8 cellular contexts compared by ENCODE assay signal in the genomic region with DNA sequence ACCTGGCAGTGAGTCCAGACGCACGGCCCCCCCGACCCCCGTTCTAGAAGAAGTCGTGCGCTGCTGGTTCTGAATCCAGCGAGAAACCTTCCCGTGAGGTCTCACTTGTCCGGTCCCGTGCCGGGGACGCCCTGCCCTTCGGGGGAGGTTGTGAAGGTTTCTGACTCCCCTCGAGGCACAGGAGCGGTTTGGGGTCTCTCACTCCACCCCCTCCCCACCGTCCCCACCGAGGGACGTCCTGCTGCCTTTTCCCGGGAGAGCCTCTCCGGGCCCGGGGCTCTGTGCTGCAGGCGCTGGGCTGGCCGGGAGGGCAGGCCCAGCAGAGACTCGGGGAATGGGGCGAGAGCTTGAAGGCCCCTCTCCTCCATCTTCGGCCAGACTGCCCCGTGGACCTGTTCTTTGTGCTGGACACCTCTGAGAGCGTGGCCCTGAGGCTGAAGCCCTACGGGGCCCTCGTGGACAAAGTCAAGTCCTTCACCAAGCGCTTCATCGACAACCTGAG. TPM values are rescaled to one million over a fixed set of nuclear protein-coding genes. Genes with fewer than 3 reads are reported as not detected.
A peak's percentile ranks its signal among the peaks of the same experiment; 100 is the strongest.
DNase-seq lines count a peak whose midpoint lies in the region; ATAC-seq, FAIRE-seq and TF ChIP-seq lines count a peak whose summit lies in the region.

No MANE protein-coding gene starts in this region.

- H3K36me3 Mint-ChIP-seq in activated CD8-positive, alpha-beta T cell treated with anti-CD3 and anti-CD28 coated beads for 36 hours (ENCODE audit: low read depth), result no peaks in the 10 kb centered on the region
- no peaks in the 10 kb centered on the region for H3K36me3 Mint-ChIP-seq in activated CD8-positive, alpha-beta T cell treated with anti-CD3 and anti-CD28 coated beads, Interleukin-2, amount 10 ng/mL, durations not matched to agents 7 days and 5 days (ENCODE audit: low read depth)

- in situ Hi-C loops in HepG2 (cut with HindIII; ENCODE audit: extremely low pct_ligation_motif_present, low pct_unique_long_range_greater_than_20kb), result no loop called here

- no peak overlapping the region for H3K27ac Mint-ChIP-seq in activated CD8-positive, alpha-beta T cell treated with anti-CD3 and anti-CD28 coated beads for 36 hours
- H3K27ac Mint-ChIP-seq in activated CD8-positive, alpha-beta T cell treated with anti-CD3 and anti-CD28 coated beads, Interleukin-2, amount 10 ng/mL, durations not matched to agents 7 days and 5 days, result no peak overlapping the region

- intact Hi-C loops in activated CD8-positive, alpha-beta T cell treated with anti-CD3 and anti-CD28 coated beads for 36 hours (cut with micrococcal nuclease), result no loop called here
- intact Hi-C loops in HepG2 (cut with micrococcal nuclease; ENCODE audit: unreplicated experiment) (no loop called here), tibial artery (cut with DNase I; ENCODE audit: low total_unique reads) (loop anchor here (2.0 kb wide), 1 partner anchor 72 kb away; no protein-coding TSS in a partner anchor)

- no CpG with 5 or more reads among the region's 32 CpGs for WGBS in HepG2 (ENCODE audit: low lambda C conversion rate)

- no peak for FAIRE-seq in HepG2 (lab: Jason Lieb, UNC)

- peak overlapping the region; percentile 11 for H3K27ac ChIP-seq in caudate nucleus (ENCODE audit: low read depth, low read length)
- H3K27ac ChIP-seq in HepG2 (ENCODE audit: extremely low read length, insufficient read depth, low read length), result no peak overlapping the region
- peak overlapping the region; percentile 85 to 94 for H3K27ac ChIP-seq in tibial artery

- TF ChIP-seq RAD21 in HepG2 (CRISPR knock-in tag; IDR thresholded peaks at IDR 0.05), result no peak

- TF ChIP-seq EP300 in HepG2 (IDR thresholded peaks at IDR 0.05; ENCODE audit: low read depth in 2 of 2, low read length in 2 of 2), result no peak
- TF ChIP-seq EP300 in HepG2 (CRISPR knock-in tag; IDR thresholded peaks at IDR 0.05; ENCODE audit: borderline replicate concordance), result no peak

- TF ChIP-seq POLR2A in HepG2 (IDR thresholded peaks at IDR 0.05; ENCODE audit: insufficient read depth in 1 of 2, low read depth in 2 of 2, low read length in 2 of 2), result no peak

- no peaks in the 10 kb centered on the region for H3K9me3 Mint-ChIP-seq in activated CD8-positive, alpha-beta T cell treated with anti-CD3 and anti-CD28 coated beads for 36 hours
- H3K9me3 Mint-ChIP-seq in activated CD8-positive, alpha-beta T cell treated with anti-CD3 and anti-CD28 coated beads, Interleukin-2, amount 10 ng/mL, durations not matched to agents 7 days and 5 days (ENCODE audit: insufficient read depth), result no peaks in the 10 kb centered on the region

- peak overlapping the region; percentile 89 for H3K4me2 ChIP-seq in HepG2 (ENCODE audit: low read depth, low read length)

- no peaks in the 10 kb centered on the region for H3K79me2 ChIP-seq in HepG2 (ENCODE audit: insufficient read depth, low read length)

- H3K27me3 Mint-ChIP-seq in activated CD8-positive, alpha-beta T cell treated with anti-CD3 and anti-CD28 coated beads for 36 hours, result peaks cover 3% of the 10 kb centered on the region
- peaks cover 5% of the 10 kb centered on the region for H3K27me3 Mint-ChIP-seq in activated CD8-positive, alpha-beta T cell treated with anti-CD3 and anti-CD28 coated beads, Interleukin-2, amount 10 ng/mL, durations not matched to agents 7 days and 5 days (ENCODE audit: low read depth)

- H3K4me3 Mint-ChIP-seq in activated CD8-positive, alpha-beta T cell treated with anti-CD3 and anti-CD28 coated beads for 36 hours, result peak overlapping the region; percentile 43
- H3K4me3 Mint-ChIP-seq in activated CD8-positive, alpha-beta T cell treated with anti-CD3 and anti-CD28 coated beads, Interleukin-2, amount 10 ng/mL, durations not matched to agents 7 days and 5 days, result no peak overlapping the region

- peak overlapping the region; percentile 49 to 79 (median 55); a peak in 5 of 6 replicates for H3K4me3 ChIP-seq in HepG2 (replicated peaks in 1 of 3; ENCODE audit: insufficient read depth in 1 of 3, low read depth in 2 of 3, low read length in 3 of 3)
- H3K4me3 ChIP-seq in tibial artery, result peak overlapping the region; percentile 97

- CTCF ChIA-PET in activated CD8-positive, alpha-beta T cell treated with anti-CD3 and anti-CD28 coated beads for 36 hours (lab: Charles Lee), result interaction anchor here (0.8 to 0.9 kb wide), 2 partner anchors 9 to 161 kb away, joined by 3 read pairs; no protein-coding TSS in a partner anchor
- CTCF ChIA-PET in activated CD8-positive, alpha-beta T cell treated with anti-CD3 and anti-CD28 coated beads, Interleukin-2, amount 10 ng/mL, durations not matched to agents 7 days and 5 days (lab: Charles Lee), result no interaction called here
- CTCF ChIA-PET in HepG2 (lab: Yijun Ruan, JAX; ENCODE audit: low intra/inter-chr PET ratio, low total read pairs), result no interaction called here

- no peaks in the 10 kb centered on the region for H3K9me3 ChIP-seq in HepG2 (ENCODE audit: low read length)
- no peaks in the 10 kb centered on the region for H3K9me3 ChIP-seq in tibial artery

- no peak overlapping the region for H2AFZ ChIP-seq in HepG2 (ENCODE audit: low read length)

- DNase-seq in activated CD8-positive, alpha-beta T cell treated with anti-CD3 and anti-CD28 coated beads for 36 hours, result peak; percentile 6
- no peak for DNase-seq in activated CD8-positive, alpha-beta T cell treated with anti-CD3 and anti-CD28 coated beads, Interleukin-2, amount 10 ng/mL, durations not matched to agents 7 days and 5 days
- DNase-seq in caudate nucleus (lab: John Stamatoyannopoulos, UW) (no peak), HepG2 (ENCODE audit: low spot score) (no peak), tibial artery (peak; percentile 30 to 81)
- DNase-seq in stimulated activated CD4-positive, alpha-beta T cell treated with anti-CD3 and anti-CD28 coated beads, Interleukin-4, amount 100 ng/mL, for 24 hours, result no peak

- H3K9ac ChIP-seq in HepG2 (ENCODE audit: insufficient read depth, low read depth, low read length), result peak overlapping the region; percentile 69

- H3K27me3 ChIP-seq in HepG2 (ENCODE audit: control insufficient read depth in 1 of 2, insufficient read depth in 2 of 2, low read length in 2 of 2) (peaks cover 3 to 36% of the 10 kb centered on the region in 2 experiments; a peak in 4 of 5 replicates), tibial artery (no peaks in the 10 kb centered on the region)

- H3K4me1 ChIP-seq in HepG2 (ENCODE audit: insufficient read depth, low read length), result peaks cover 17% of the 10 kb centered on the region
- peaks cover 0 to 67% (median 38%) of the 10 kb centered on the region in 4 donors for H3K4me1 ChIP-seq in tibial artery

- H3K36me3 ChIP-seq in HepG2 (replicated peaks in 1 of 2; ENCODE audit: control insufficient read depth in 1 of 2, insufficient read depth in 2 of 2, low read length in 2 of 2) (no peaks in the 10 kb centered on the region), tibial artery (peaks cover 33 to 38% (median 34%) of the 10 kb centered on the region in 3 donors)

- H4K20me1 ChIP-seq in HepG2 (ENCODE audit: insufficient read depth, low read length), result no peaks in the 10 kb centered on the region

- no peak for TF ChIP-seq CTCF in activated CD8-positive, alpha-beta T cell treated with anti-CD3 and anti-CD28 coated beads for 36 hours (IDR thresholded peaks at IDR 0.05)
- TF ChIP-seq CTCF in HepG2 (CRISPR knock-in tag; IDR thresholded peaks at IDR 0.05) (no peak), tibial artery (IDR thresholded peaks at IDR 0.05) (peak in 1 of 2 experiments; percentile 6)

- peaks cover 8% of the 10 kb centered on the region for H3K4me1 Mint-ChIP-seq in activated CD8-positive, alpha-beta T cell treated with anti-CD3 and anti-CD28 coated beads for 36 hours (ENCODE audit: low read depth)
- peaks cover 6% of the 10 kb centered on the region for H3K4me1 Mint-ChIP-seq in activated CD8-positive, alpha-beta T cell treated with anti-CD3 and anti-CD28 coated beads, Interleukin-2, amount 10 ng/mL, durations not matched to agents 7 days and 5 days (ENCODE audit: low read depth)

- POLR2A ChIA-PET in activated CD8-positive, alpha-beta T cell treated with anti-CD3 and anti-CD28 coated beads for 36 hours (lab: Charles Lee), result no interaction called here
- POLR2A ChIA-PET in activated CD8-positive, alpha-beta T cell treated with anti-CD3 and anti-CD28 coated beads, Interleukin-2, amount 10 ng/mL, durations not matched to agents 7 days and 5 days (lab: Charles Lee), result interaction anchor here (0.6 kb wide), 1 partner anchor 323 kb away, joined by 4 read pairs; no protein-coding TSS in a partner anchor
- POLR2A ChIA-PET in HepG2 (lab: Yijun Ruan, JAX), result no interaction called here

- BruUV-seq in HepG2 (replicated peaks; lab: Mats Ljungman, UMichigan), result no TSS peak

- no peak for ATAC-seq in activated CD8-positive, alpha-beta T cell treated with anti-CD3 and anti-CD28 coated beads for 36 hours
- ATAC-seq in activated CD8-positive, alpha-beta T cell treated with anti-CD3 and anti-CD28 coated beads, Interleukin-2, amount 10 ng/mL, durations not matched to agents 7 days and 5 days, result no peak
- ATAC-seq in HepG2, result peak; percentile 47
- ATAC-seq in GM18858 (IDR thresholded peaks at IDR 0.05; ENCODE audit: unreplicated experiment), result no peak
- ATAC-seq in HG03139 (IDR thresholded peaks at IDR 0.05; ENCODE audit: unreplicated experiment), result no peak

RNA-seq across cellular contexts. Expression of gene COL6A1, which starts 0.7 kb away (rescaled TPM):
- 1 to 10 TPM; 4.1 to 5.2 TPM for total RNA-seq in activated CD8-positive, alpha-beta T cell treated with anti-CD3 and anti-CD28 coated beads for 36 hours
- under 1 TPM; 0.26 to 0.42 TPM for total RNA-seq in activated CD8-positive, alpha-beta T cell treated with anti-CD3 and anti-CD28 coated beads, Interleukin-2, amount 10 ng/mL, durations not matched to agents 7 days and 5 days
- total RNA-seq in HepG2 (2016; rRNA removed; fragmentation: Illumina TruSeq; extraction: Trizol), result 0.46 and 3.1 TPM in 2 replicates
- 0.09 and 0.40 TPM in 2 replicates for total RNA-seq in HepG2 (2016; cell fraction: cytosol; rRNA removed; fragmentation: Illumina TruSeq; extraction: Trizol; ENCODE audit: low read depth)
- total RNA-seq in HepG2 (2016; cell fraction: insoluble cytoplasmic fraction; rRNA removed; fragmentation: Illumina TruSeq; extraction: Trizol), result 0.55 and 4.3 TPM in 2 replicates
- 0.28 and 0.41 TPM in 2 replicates for total RNA-seq in HepG2 (2016; cell fraction: membrane; rRNA removed; fragmentation: Illumina TruSeq; extraction: Trizol)
- 4.1 and 6.4 TPM in 2 replicates for total RNA-seq in HepG2 (2016; cell fraction: nucleus; rRNA removed; fragmentation: Illumina TruSeq; extraction: Trizol)
- polyA plus RNA-seq in HepG2 (2011; rRNA removed), result 4.8 and 9.8 TPM in 2 replicates
- polyA plus RNA-seq in HepG2 (2011; cell fraction: cytosol; rRNA removed), result 2.4 TPM in 2 replicates
- 190 and 201 TPM in 2 replicates for polyA plus RNA-seq in HepG2 (2011; cell fraction: nucleus; rRNA removed)
- 10.0 and 14.2 TPM in 2 replicates for polyA plus RNA-seq in HepG2 (2012)
- 0.17 TPM in 2 replicates for polyA plus RNA-seq in HepG2 (2016; cell fraction: cytosol; fragmentation: Illumina TruSeq; extraction: Trizol; ENCODE audit: low read depth)
- 0.58 and 1.7 TPM in 2 replicates for polyA plus RNA-seq in HepG2 (2016; cell fraction: insoluble cytoplasmic fraction; fragmentation: Illumina TruSeq; extraction: Trizol; ENCODE audit: low read depth)
- 0.13 and 0.28 TPM in 2 replicates for polyA plus RNA-seq in HepG2 (2016; cell fraction: membrane; fragmentation: Illumina TruSeq; extraction: Trizol; ENCODE audit: low read depth)
- 20.5 and 25.0 TPM in 2 replicates for polyA plus RNA-seq in HepG2 (2016; cell fraction: nucleus; fragmentation: Illumina TruSeq; extraction: Trizol; ENCODE audit: insufficient read depth, low read depth)
- polyA minus RNA-seq in HepG2 (2011; rRNA and poly(A)+ RNA removed; ENCODE audit: low replicate concordance), result 0.07 and 11.2 TPM in 2 replicates
- 1.1 and 1.8 TPM in 2 replicates for polyA minus RNA-seq in HepG2 (2011; cell fraction: cytosol; rRNA and poly(A)+ RNA removed)
- polyA minus RNA-seq in HepG2 (2011; cell fraction: nucleus; rRNA and poly(A)+ RNA removed), result 3.9 and 6.7 TPM in 2 replicates

Comparison
In these comparisons a context has a peak if more than half of its experiments do, and no peak if none do; other contexts are left out.
1. DNase-seq: peak in activated CD8-positive, alpha-beta T cell treated with anti-CD3 and anti-CD28 coated beads for 36 hours (single experiment) and tibial artery (2 of 2); none in activated CD8-positive, alpha-beta T cell treated with anti-CD3 and anti-CD28 coated beads, Interleukin-2, amount 10 ng/mL, durations not matched to agents 7 days and 5 days (single experiment), caudate nucleus (0 of 61), HepG2 (single experiment) and stimulated activated CD4-positive, alpha-beta T cell treated with anti-CD3 and anti-CD28 coated beads, Interleukin-4, amount 100 ng/mL, for 24 hours (single experiment).